Comparison of ENCODE assay signal across 14 cellular contexts in the genomic region with DNA sequence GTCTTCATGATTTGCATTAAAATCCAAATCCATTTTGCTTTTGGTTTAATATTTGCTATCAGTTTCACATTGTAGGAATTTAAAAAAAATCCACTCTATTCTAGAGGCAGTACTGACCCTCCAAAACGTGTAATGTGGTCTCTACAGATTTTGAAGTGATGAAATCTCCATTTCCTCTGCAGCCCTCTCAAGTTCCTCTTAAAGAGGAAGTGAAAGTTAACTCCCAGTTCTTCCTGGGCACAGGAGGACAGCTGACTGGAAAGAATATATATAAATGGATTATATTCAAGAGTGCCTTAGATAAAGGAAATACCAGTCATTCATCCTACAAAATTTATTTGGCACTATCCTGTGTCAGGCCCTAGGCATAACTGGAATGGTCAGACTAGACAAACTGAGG.
DNase-seq lines count a peak whose midpoint lies in the region; ATAC-seq and TF ChIP-seq lines count a peak whose summit lies in the region.
"Had no signal": no experiment of that assay in that cellular context is flagged by ENCODE, and none has a peak within 500 bp of the region (broad histone marks: within the 10 kb centered on the region; RNA-seq: fewer than 3 reads in every experiment).

No MANE protein-coding gene starts in this region.

- no peak overlapping the region for H3K27ac Mint-ChIP-seq in mesothelial cell of epicardium
- H3K27ac Mint-ChIP-seq: nephron had no signal

- peak overlapping the region; percentile 60 for H3K27ac ChIP-seq in BLaER1
- H3K27ac ChIP-seq: thyroid gland had no signal

- peaks cover 31% of the 10 kb centered on the region for H3K4me1 ChIP-seq in BLaER1
- H3K4me1 ChIP-seq: thyroid gland had no signal

- DNase-seq in SIG-M5 treated with dmso at 0.1 percent for 504 hours (lab: John Stamatoyannopoulos, UW; ENCODE audit: unreplicated experiment) (peak; percentile 91), left lobe of liver (ENCODE audit: low spot score) (no peak), mesothelial cell of epicardium (ENCODE audit: low spot score in 2 of 2, unreplicated experiment in 2 of 2) (no peak), HEK293T (ENCODE audit: extremely low spot score) (no peak), dermis blood vessel endothelial cell (no peak), SK-N-DZ (ENCODE audit: low spot score) (no peak)
- DNase-seq: CD8-positive, alpha-beta memory T cell; NCI-H2029 treated with DMSO at 0.1 percent for 48 hours; stimulated activated CD4-positive, alpha-beta T cell treated with anti-CD3 and anti-CD28 coated beads, Interleukin-4, amount 100 ng/mL, for 24 hours; thyroid gland had no signal

- POLR2A ChIA-PET in HEK293T (lab: Yijun Ruan, JAX): no interaction called here

- no peaks in the 10 kb centered on the region for H3K4me1 Mint-ChIP-seq in mesothelial cell of epicardium

- no peaks in the 10 kb centered on the region for H4K20me1 ChIP-seq in BLaER1

- no peaks in the 10 kb centered on the region for H3K9me3 ChIP-seq in BLaER1
- H3K9me3 ChIP-seq: thyroid gland had no signal

- H3K27me3 Mint-ChIP-seq in mesothelial cell of epicardium (ENCODE audit: low read depth): peaks cover 2% of the 10 kb centered on the region

- no peak overlapping the region for H3K4me3 Mint-ChIP-seq in mesothelial cell of epicardium
- H3K4me3 Mint-ChIP-seq: nephron had no signal

- H3K9me3 Mint-ChIP-seq in mesothelial cell of epicardium: peaks cover 7% of the 10 kb centered on the region
- H3K9me3 Mint-ChIP-seq: CD8-positive, alpha-beta memory T cell; nephron had no signal

- no peaks in the 10 kb centered on the region for H3K36me3 ChIP-seq in BLaER1
- H3K36me3 ChIP-seq: thyroid gland had no signal

- no peaks in the 10 kb centered on the region for H3K36me3 Mint-ChIP-seq in mesothelial cell of epicardium
- H3K36me3 Mint-ChIP-seq: brain; CD8-positive, alpha-beta memory T cell had no signal

- TF ChIP-seq CTCF in mesothelial cell of epicardium (IDR thresholded peaks at IDR 0.05; ENCODE audit: unreplicated experiment): no peak

- no peaks in the 10 kb centered on the region for H3K27me3 ChIP-seq in BLaER1
- H3K27me3 ChIP-seq: thyroid gland had no signal

- CTCF ChIA-PET in HEK293T (lab: Yijun Ruan, JAX): no interaction called here

- ATAC-seq in HG03066 (IDR thresholded peaks at IDR 0.05; ENCODE audit: low read depth, unreplicated experiment): peak; percentile 51
- peak; percentile 18 for ATAC-seq in left lobe of liver

- peak overlapping the region; percentile 58 for H3K4me2 ChIP-seq in BLaER1

- H3K9ac ChIP-seq in BLaER1: no peak overlapping the region

- no peak overlapping the region for H3K4me3 ChIP-seq in BLaER1
- H3K4me3 ChIP-seq: thyroid gland had no signal

TF ChIP-seq in HEK293T, 16 proteins besides CTCF, POLR2A, EP300 and RAD21:
- TF ChIP-seq TARDBP (IDR thresholded peaks at IDR 0.05) (no peak), BHLHE40 (IDR thresholded peaks at IDR 0.05; ENCODE audit: borderline replicate concordance) (no peak), L3MBTL2 (conservative IDR thresholded peaks at IDR 0.05) (no peak), ZNF384 (IDR thresholded peaks at IDR 0.05) (no peak), FOXM1 (IDR thresholded peaks at IDR 0.05; ENCODE audit: borderline replicate concordance) (no peak), SP1 (IDR thresholded peaks at IDR 0.05) (no peak), FOXK2 (IDR thresholded peaks at IDR 0.05) (no peak), LEF1 (IDR thresholded peaks at IDR 0.05; ENCODE audit: borderline replicate concordance) (no peak), CTBP1 (IDR thresholded peaks at IDR 0.05; ENCODE audit: borderline replicate concordance) (no peak), HDGF (IDR thresholded peaks at IDR 0.05; ENCODE audit: borderline replicate concordance) (no peak), SUZ12 (IDR thresholded peaks at IDR 0.05) (no peak), ARNT (IDR thresholded peaks at IDR 0.05) (no peak), ELF4 (IDR thresholded peaks at IDR 0.05) (no peak), PKNOX1 (IDR thresholded peaks at IDR 0.05) (no peak), FOXA1 (IDR thresholded peaks at IDR 0.05) (no peak), NFRKB (IDR thresholded peaks at IDR 0.05) (no peak)
